Comparison of ENCODE assay signal across 18 cellular contexts in genomic region chr2:195212586-195212985, GRCh38.
DNase-seq lines count a peak whose midpoint lies in the region; ATAC-seq and TF ChIP-seq lines count a peak whose summit lies in the region.
"Had no signal": no experiment of that assay in that cellular context is flagged by ENCODE, and none has a peak within 500 bp of the region (broad histone marks: within the 10 kb centered on the region; RNA-seq: fewer than 3 reads in every experiment).

No MANE protein-coding gene starts in this region.

- no peak overlapping the region for H2AFZ ChIP-seq in neuronal stem cell (ENCODE audit: low read length)
- H2AFZ ChIP-seq: PC-9 had no signal

- H2BK12ac ChIP-seq in neuronal stem cell (ENCODE audit: low read length) = no peak overlapping the region

- POLR2A ChIA-PET in WTC11 (lab: Charles Lee) = no interaction called here

- ATAC-seq in WTC11 (peak; percentile 65), GM19035 (IDR thresholded peaks at IDR 0.05; ENCODE audit: unreplicated experiment) (no peak), HG03039 (IDR thresholded peaks at IDR 0.05; ENCODE audit: unreplicated experiment) (no peak)

- H3K36me3 Mint-ChIP-seq in WTC11 = no peaks in the 10 kb centered on the region

- H3K23ac ChIP-seq in neuronal stem cell (ENCODE audit: low read depth, low read length, poor library complexity) = no peak overlapping the region

- no peak overlapping the region for H3K27ac ChIP-seq in neuronal stem cell (replicated peaks; ENCODE audit: low read length)
- H3K27ac ChIP-seq: HL-60, PC-9, SJSA1 had no signal

- no peak overlapping the region for H2AK5ac ChIP-seq in neuronal stem cell (ENCODE audit: low read depth, low read length)

- H3K9me3 Mint-ChIP-seq in WTC11 = peaks cover 6% of the 10 kb centered on the region; the same call in 1 of the 2 replicates

- H3K9ac ChIP-seq in neuronal stem cell (ENCODE audit: low read depth, low read length, poor library complexity) = no peak overlapping the region

- no peak overlapping the region for H3K27ac Mint-ChIP-seq in WTC11

- TF ChIP-seq CTCF in WTC11 (IDR thresholded peaks at IDR 0.05) = no peak

- H3K27me3 Mint-ChIP-seq in WTC11 (ENCODE audit: low read depth) = peaks cover 8% of the 10 kb centered on the region; the same call in 1 of the 2 replicates

- H3K4me3 Mint-ChIP-seq in WTC11 = no peak overlapping the region

- no peak overlapping the region for H4K8ac ChIP-seq in neuronal stem cell (ENCODE audit: low read depth, low read length)

- CTCF ChIA-PET in WTC11 (lab: Charles Lee) = no interaction called here

- no peak overlapping the region for H2BK5ac ChIP-seq in neuronal stem cell (ENCODE audit: low read length)

- H3K36me3 ChIP-seq in neuronal stem cell (replicated peaks in 1 of 2; ENCODE audit: control insufficient read depth in 2 of 2, insufficient read depth in 2 of 2, low read length in 2 of 2) = no peaks in the 10 kb centered on the region
- H3K36me3 ChIP-seq: HAP-1, SJSA1 had no signal

- no peaks in the 10 kb centered on the region for H3K9me3 ChIP-seq in neuronal stem cell (replicated peaks in 1 of 2; ENCODE audit: control insufficient read depth in 2 of 2, insufficient read depth in 1 of 2, low read depth in 1 of 2, low read length in 2 of 2)
- H3K9me3 ChIP-seq: HAP-1, SJSA1 had no signal

- H3K4me3 ChIP-seq in neuronal stem cell (ENCODE audit: low read length in 2 of 2) = no peak overlapping the region
- H3K4me3 ChIP-seq: HAP-1, PC-9, SJSA1 had no signal

- H2BK15ac ChIP-seq in neuronal stem cell (ENCODE audit: low read length) = no peak overlapping the region

- H4K91ac ChIP-seq in neuronal stem cell (ENCODE audit: low read depth, low read length, poor library complexity) = no peak overlapping the region

- WGBS in neuronal stem cell (ENCODE audit: extremely low coverage in 2 of 2, insufficient read length in 2 of 2, insufficient replicate concordance in 1 of 2), 2 donors = no CpG with 5 or more reads among the region's 3 CpGs

- peak; percentile 3 for DNase-seq in DMS53 (lab: John Stamatoyannopoulos, UW)
- no peak for DNase-seq in DMS53 treated with DMSO at 0.1 percent for 48 hours (lab: John Stamatoyannopoulos, UW; ENCODE audit: unreplicated experiment)
- peak; percentile 73 for DNase-seq in NCI-H2227 treated with DMSO at 0.1 percent for 48 hours (lab: John Stamatoyannopoulos, UW)
- no peak for DNase-seq in WTC11 (ENCODE audit: low spot score)
- peak; percentile 6 for DNase-seq in neuronal stem cell (ENCODE audit: low spot score)
- no peak for DNase-seq in NCI-H1436 (lab: John Stamatoyannopoulos, UW)
- DNase-seq: 8988T, C1 segment of cervical spinal cord, DMS 273 treated with DMSO at 0.1 percent for 48 hours, NCI-H1105, NCI-H2029, NCI-H526, PC-9 had no signal

- no peak overlapping the region for H3K4me2 ChIP-seq in neuronal stem cell (ENCODE audit: insufficient read depth, low read length, poor library complexity, severe bottlenecking)
- H3K4me2 ChIP-seq: PC-9 had no signal

- H3K4me1 Mint-ChIP-seq in WTC11 = peaks cover 11% of the 10 kb centered on the region

- H2BK120ac ChIP-seq in neuronal stem cell (ENCODE audit: low read depth, low read length) = no peak overlapping the region

- H3K27me3 ChIP-seq in neuronal stem cell (ENCODE audit: control insufficient read depth in 3 of 3, insufficient read depth in 3 of 3, low read depth in 1 of 3, low read length in 3 of 3) = no peaks in the 10 kb centered on the region
- H3K27me3 ChIP-seq: SJSA1 had no signal

- no peak overlapping the region for H3K4ac ChIP-seq in neuronal stem cell (ENCODE audit: low read length)

- no peak overlapping the region for H3K18ac ChIP-seq in neuronal stem cell (ENCODE audit: low read length)

- no peak overlapping the region for H3K14ac ChIP-seq in neuronal stem cell (ENCODE audit: low read length)

- no peaks in the 10 kb centered on the region for H3K79me1 ChIP-seq in neuronal stem cell (ENCODE audit: low read depth, low read length)

- peaks cover 0 to 4% of the 10 kb centered on the region in 2 donors for H3K4me1 ChIP-seq in neuronal stem cell (ENCODE audit: control insufficient read depth in 2 of 2, insufficient read depth in 1 of 2, low read depth in 1 of 2, low read length in 2 of 2)
- H3K4me1 ChIP-seq: HAP-1, SJSA1 had no signal

TF ChIP-seq in WTC11, 78 proteins besides CTCF, POLR2A, EP300 and RAD21:
- TF ChIP-seq ZMAT4 (CRISPR knock-in tag; IDR thresholded peaks at IDR 0.05) (0 out of 2 replicates have a peak, but pooled peaks have one; percentile 16), JUN (CRISPR knock-in tag; IDR thresholded peaks at IDR 0.05) (no peak)

Comparison
In these comparisons a context has a peak if more than half of its experiments do, and no peak if none do; other contexts are left out.
1. DNase-seq: peak in DMS53 (single experiment), NCI-H2227 treated with DMSO at 0.1 percent for 48 hours (single experiment) and neuronal stem cell (single experiment); none in DMS53 treated with DMSO at 0.1 percent for 48 hours (single experiment), WTC11 (single experiment) and NCI-H1436 (single experiment).